Comparison of ENCODE assay signal across 7 cellular contexts in genomic region chr12:64670856-64671639, GRCh38.
DNase-seq lines count a peak whose midpoint lies in the region; ATAC-seq and TF ChIP-seq lines count a peak whose summit lies in the region.

No MANE protein-coding gene starts in this region.

- H3K4me3 Mint-ChIP-seq in activated CD8-positive, alpha-beta T cell treated with anti-CD3 and anti-CD28 coated beads, Interleukin-2, amount 10 ng/mL, durations not matched to agents 7 days and 5 days: peak overlapping the region; percentile 87

- H3K4me3 ChIP-seq in HUES6 (ENCODE audit: low read depth, low read length) (no peak overlapping the region), cardiac muscle cell (no peak overlapping the region)

- H3K27me3 ChIP-seq in HUES6 (ENCODE audit: control insufficient read depth, insufficient read depth, low read length): no peaks in the 10 kb centered on the region
- no peaks in the 10 kb centered on the region for H3K27me3 ChIP-seq in cardiac muscle cell

- no peaks in the 10 kb centered on the region for H3K27me3 Mint-ChIP-seq in activated CD8-positive, alpha-beta T cell treated with anti-CD3 and anti-CD28 coated beads, Interleukin-2, amount 10 ng/mL, durations not matched to agents 7 days and 5 days (ENCODE audit: low read depth)

- H3K27ac Mint-ChIP-seq in activated CD8-positive, alpha-beta T cell treated with anti-CD3 and anti-CD28 coated beads, Interleukin-2, amount 10 ng/mL, durations not matched to agents 7 days and 5 days: peak overlapping the region; percentile 98

- H3K27ac ChIP-seq in HUES6 (ENCODE audit: low read depth, low read length) (no peak overlapping the region), cardiac muscle cell (peak overlapping the region; percentile 77)

- H3K9me3 ChIP-seq in HUES6 (ENCODE audit: control insufficient read depth, insufficient read depth, low read depth, low read length): no peaks in the 10 kb centered on the region
- H3K9me3 ChIP-seq in cardiac muscle cell (ENCODE audit: low read depth): no peaks in the 10 kb centered on the region

- CTCF ChIA-PET in activated CD8-positive, alpha-beta T cell treated with anti-CD3 and anti-CD28 coated beads, Interleukin-2, amount 10 ng/mL, durations not matched to agents 7 days and 5 days (lab: Charles Lee): interaction anchor here (1.5 to 4.2 kb wide), 4 partner anchors 9 to 122 kb away, joined by 10 to 54 read pairs (median 26); no protein-coding TSS in a partner anchor

- peak overlapping the region; percentile 0 for H3K9ac ChIP-seq in HUES6 (ENCODE audit: low read length)

- H3K9me3 Mint-ChIP-seq in activated CD8-positive, alpha-beta T cell treated with anti-CD3 and anti-CD28 coated beads, Interleukin-2, amount 10 ng/mL, durations not matched to agents 7 days and 5 days (ENCODE audit: insufficient read depth): no peaks in the 10 kb centered on the region

- H3K36me3 ChIP-seq in HUES6 (ENCODE audit: control insufficient read depth, insufficient read depth, low read length): no peaks in the 10 kb centered on the region
- no peaks in the 10 kb centered on the region for H3K36me3 ChIP-seq in cardiac muscle cell

- H3K4me1 ChIP-seq in HUES6 (ENCODE audit: control insufficient read depth, insufficient read depth, low read length) (peaks cover 85% of the 10 kb centered on the region), cardiac muscle cell (ENCODE audit: low read depth) (peaks cover 76% of the 10 kb centered on the region)

- TF ChIP-seq CTCF in cardiac muscle cell (IDR thresholded peaks at IDR 0.05; ENCODE audit: low read depth, low read length): no peak

- H3K4me1 Mint-ChIP-seq in activated CD8-positive, alpha-beta T cell treated with anti-CD3 and anti-CD28 coated beads, Interleukin-2, amount 10 ng/mL, durations not matched to agents 7 days and 5 days (ENCODE audit: low read depth): peaks cover 90% of the 10 kb centered on the region

- no peak for ATAC-seq in activated CD8-positive, alpha-beta T cell treated with anti-CD3 and anti-CD28 coated beads, Interleukin-2, amount 10 ng/mL, durations not matched to agents 7 days and 5 days
- peak; percentile 64 for ATAC-seq in stimulated activated naive CD8-positive, alpha-beta T cell treated with anti-CD3 and anti-CD28 coated beads, Interleukin-15, Interleukin-2, amounts not matched to agents 100 U/mL and 50 U/mL, for 24 hours

- peaks cover 32% of the 10 kb centered on the region for H3K36me3 Mint-ChIP-seq in activated CD8-positive, alpha-beta T cell treated with anti-CD3 and anti-CD28 coated beads, Interleukin-2, amount 10 ng/mL, durations not matched to agents 7 days and 5 days (ENCODE audit: low read depth)

- POLR2A ChIA-PET in activated CD8-positive, alpha-beta T cell treated with anti-CD3 and anti-CD28 coated beads, Interleukin-2, amount 10 ng/mL, durations not matched to agents 7 days and 5 days (lab: Charles Lee): interaction anchor here (3.7 kb wide), 2 partner anchors 10 to 60 kb away, joined by 24 to 71 read pairs; partner anchors contain the start of gene RASSF3

- peak; percentile 39 for DNase-seq in activated CD8-positive, alpha-beta T cell treated with anti-CD3 and anti-CD28 coated beads, Interleukin-2, amount 10 ng/mL, durations not matched to agents 7 days and 5 days
- DNase-seq in cardiac muscle cell (ENCODE audit: low read depth in 1 of 2, low spot score in 1 of 2): peak; percentile 61 to 71
- DNase-seq in stimulated activated naive CD8-positive, alpha-beta T cell treated with anti-CD3 and anti-CD28 coated beads, Interleukin-15, Interleukin-2, amounts not matched to agents 100 U/mL and 50 U/mL, for 24 hours: no peak
- DNase-seq in NCI-H2171 (lab: John Stamatoyannopoulos, UW): no peak
- DNase-seq in NCI-H748 (lab: John Stamatoyannopoulos, UW; ENCODE audit: unreplicated experiment): no peak
- DNase-seq in NCI-H1105 treated with DMSO at 0.1 percent for 48 hours (lab: John Stamatoyannopoulos, UW): no peak

Comparison
In these comparisons a context has a peak if more than half of its experiments do, and no peak if none do; other contexts are left out.
1. DNase-seq: peak in activated CD8-positive, alpha-beta T cell treated with anti-CD3 and anti-CD28 coated beads, Interleukin-2, amount 10 ng/mL, durations not matched to agents 7 days and 5 days (single experiment) and cardiac muscle cell (2 of 2); none in stimulated activated naive CD8-positive, alpha-beta T cell treated with anti-CD3 and anti-CD28 coated beads, Interleukin-15, Interleukin-2, amounts not matched to agents 100 U/mL and 50 U/mL, for 24 hours (single experiment), NCI-H2171 (single experiment), NCI-H748 (single experiment) and NCI-H1105 treated with DMSO at 0.1 percent for 48 hours (single experiment).